ENCODE assay signal across 1 cellular context in the genomic region with DNA sequence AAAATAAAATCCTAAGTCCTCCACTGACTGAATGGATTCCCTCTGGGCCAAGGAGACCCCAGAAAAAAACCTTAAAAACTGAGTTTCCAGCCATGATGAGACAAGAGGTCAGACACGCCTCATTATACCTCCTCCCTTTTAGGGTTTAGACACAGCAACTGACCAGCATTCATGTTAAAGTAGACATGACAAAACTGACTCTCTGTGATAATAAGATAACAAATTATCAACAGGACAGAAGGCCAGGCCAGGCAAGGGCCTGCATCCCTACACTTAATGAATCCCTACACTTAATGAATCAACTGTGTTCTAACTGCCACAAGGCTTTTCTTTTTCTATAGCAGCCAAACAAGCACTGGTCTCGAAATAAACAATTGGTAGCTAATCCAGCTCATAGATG.
TF ChIP-seq lines count a peak whose summit lies in the region.

No MANE protein-coding gene starts in this region.

TF ChIP-seq in K562, 482 proteins besides CTCF, POLR2A, EP300 and RAD21 (continued from another document):
- TF ChIP-seq ZMIZ1 (IDR thresholded peaks at IDR 0.05; ENCODE audit: low read depth in 2 of 2, low read length in 2 of 2) (peak in 1 of 2 experiments; percentile 69; a peak in 1 of 4 replicates), JUND (IDR thresholded peaks at IDR 0.05; ENCODE audit: borderline replicate concordance, low read depth, low read length) (peak; percentile 50), JUND (tag; IDR thresholded peaks at IDR 0.05; ENCODE audit: borderline replicate concordance, low read depth, low read length) (peak; percentile 53; the same call in 1 of the 3 replicates), DPF2 (IDR thresholded peaks at IDR 0.05) (peak; percentile 79; the same call in 1 of the 2 replicates), TSC22D4 (tag; IDR thresholded peaks at IDR 0.05) (no peak), NR2C1 (IDR thresholded peaks at IDR 0.05) (no peak), NR2C1 (tag; IDR thresholded peaks at IDR 0.05) (peak; percentile 53; the same call in 1 of the 2 replicates), ATF7 (IDR thresholded peaks at IDR 0.05) (peak; percentile 51; the same call in 1 of the 2 replicates), NR1H2 (CRISPR knock-in tag; IDR thresholded peaks at IDR 0.05) (no peak), ESRRB (CRISPR knock-in tag; IDR thresholded peaks at IDR 0.05; ENCODE audit: borderline replicate concordance) (no peak), MAZ (CRISPR knock-in tag; conservative IDR thresholded peaks at IDR 0.05 in 1 of 2, IDR thresholded peaks at IDR 0.05 in 1 of 2) (peak in 1 of 2 experiments; percentile 23; a peak in 1 of 4 replicates), DACH1 (IDR thresholded peaks at IDR 0.05; ENCODE audit: partially characterized antibody) (peak; percentile 35), TAL1 (IDR thresholded peaks at IDR 0.05) (peak; percentile 88)
- TF ChIP-seq, protein P1, sequence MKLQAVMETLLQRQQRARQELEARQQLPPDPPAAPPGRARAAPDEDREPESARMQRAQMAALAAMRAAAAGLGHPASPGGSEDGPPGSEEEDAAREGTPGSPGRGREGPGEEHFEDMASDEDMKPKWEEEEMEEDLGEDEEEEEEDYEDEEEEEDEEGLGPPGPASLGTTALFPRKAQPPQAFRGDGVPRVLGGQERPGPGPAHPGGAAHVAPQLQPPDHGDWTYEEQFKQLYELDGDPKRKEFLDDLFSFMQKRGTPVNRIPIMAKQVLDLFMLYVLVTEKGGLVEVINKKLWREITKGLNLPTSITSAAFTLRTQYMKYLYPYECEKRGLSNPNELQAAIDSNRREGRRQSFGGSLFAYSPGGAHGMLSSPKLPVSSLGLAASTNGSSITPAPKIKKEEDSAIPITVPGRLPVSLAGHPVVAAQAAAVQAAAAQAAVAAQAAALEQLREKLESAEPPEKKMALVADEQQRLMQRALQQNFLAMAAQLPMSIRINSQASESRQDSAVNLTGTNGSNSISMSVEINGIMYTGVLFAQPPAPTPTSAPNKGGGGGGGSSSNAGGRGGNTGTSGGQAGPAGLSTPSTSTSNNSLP (IDR thresholded peaks at IDR 0.05; ENCODE audit: borderline replicate concordance, low read depth, low read length), result peak; percentile 70; the same call in 1 of the 2 replicates
TF ChIP-seq in K562: peak in this region for 43.
